30 cellular contexts compared by ENCODE assay signal in the genomic region with DNA sequence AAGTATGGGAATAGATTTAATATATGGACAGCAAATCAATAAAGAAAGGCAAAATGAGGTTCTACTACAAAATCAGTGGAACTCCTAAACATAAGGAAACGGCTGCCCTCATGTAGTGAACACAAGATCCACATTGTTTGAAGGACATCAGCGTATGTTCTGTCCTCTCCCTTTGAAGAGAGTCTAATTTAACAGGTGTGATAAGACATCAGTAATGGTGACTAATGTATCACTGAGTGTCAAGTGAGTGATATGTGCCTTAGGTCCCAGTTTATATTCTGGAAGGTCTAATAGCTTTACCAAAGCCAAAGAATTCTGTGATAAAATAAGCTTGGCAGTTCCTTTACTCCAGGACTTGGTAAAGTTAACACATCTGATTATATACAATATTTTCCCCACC.
"Had no signal": no experiment of that assay in that cellular context is flagged by ENCODE, and none has a peak within 500 bp of the region (broad histone marks: within the 10 kb centered on the region; RNA-seq: fewer than 3 reads in every experiment).

No MANE protein-coding gene starts in this region.

- H3K4me3 ChIP-seq: colonic mucosa, esophagus muscularis mucosa, lung, mucosa of descending colon, pancreas, sigmoid colon, testis, tibial artery had no signal

- H3K9me3 ChIP-seq: colonic mucosa, pancreas, testis had no signal

- H3K27ac ChIP-seq: colonic mucosa, esophagus muscularis mucosa, foreskin keratinocyte, neutrophil, pancreas, sigmoid colon, testis, tibial artery had no signal

- ATAC-seq: foreskin keratinocyte; left colon; mucosa of descending colon; natural killer cell treated with Interleukin-12 subunit alpha and Interleukin-12 subunit beta and Interleukin-15 and Interleukin-18, amount 100 ng/mL, for 72 hours; pancreas; stimulated activated effector memory CD8-positive, alpha-beta T cell treated with anti-CD3 and anti-CD28 coated beads, Interleukin-12 subunit alpha, Interleukin-12 subunit beta, amount 100 ng/mL, for 72 hours had no signal

- H3K27me3 ChIP-seq: colonic mucosa, esophagus muscularis mucosa, foreskin keratinocyte, neutrophil, pancreas, sigmoid colon, testis, tibial artery had no signal

- H3K4me3 Mint-ChIP-seq: dendritic cell treated with granulocyte-macrophage colony-stimulating factor and Interleukin-4, amounts not matched to agents 40 ng/mL and 50 ng/mL, for 4 days; immature natural killer cell; memory B cell; mesothelial cell of epicardium; naive B cell; natural killer cell treated with Interleukin-12 subunit alpha and Interleukin-12 subunit beta and Interleukin-15 and Interleukin-18, amount 100 ng/mL, for 72 hours; neural crest cell; stimulated activated effector memory CD8-positive, alpha-beta T cell treated with anti-CD3 and anti-CD28 coated beads, Interleukin-12 subunit alpha, Interleukin-12 subunit beta, amount 100 ng/mL, for 72 hours; type B pancreatic cell had no signal

- DNase-seq: colonic mucosa; effector CD8-positive, alpha-beta T cell; foreskin keratinocyte; glutamatergic neuron; hypothalamus; immature natural killer cell; islet precursor cell; kidney glomerular epithelial cell; left colon; mucosa of descending colon; naive B cell; pancreas; sigmoid colon; stimulated activated CD4-positive, alpha-beta T cell treated with anti-CD3 and anti-CD28 coated beads, Interleukin-2, amount 100 ng/mL, for 24 hours; stimulated activated CD4-positive, alpha-beta T cell treated with anti-CD3 and anti-CD28 coated beads, Interleukin-4, amount 100 ng/mL, for 24 hours; stimulated activated naive CD4-positive, alpha-beta T cell treated with Interleukin-2 at 50 U/mL for 16 hours; substantia nigra; testis; tibial artery had no signal

- H3K27me3 Mint-ChIP-seq: dendritic cell treated with granulocyte-macrophage colony-stimulating factor and Interleukin-4, amounts not matched to agents 40 ng/mL and 50 ng/mL, for 4 days; memory B cell; naive B cell; natural killer cell treated with Interleukin-12 subunit alpha and Interleukin-12 subunit beta and Interleukin-15 and Interleukin-18, amount 100 ng/mL, for 72 hours; type B pancreatic cell had no signal

- H3K27ac Mint-ChIP-seq: dendritic cell treated with granulocyte-macrophage colony-stimulating factor and Interleukin-4, amounts not matched to agents 40 ng/mL and 50 ng/mL, for 4 days; immature natural killer cell; memory B cell; mesothelial cell of epicardium; naive B cell; natural killer cell treated with Interleukin-12 subunit alpha and Interleukin-12 subunit beta and Interleukin-15 and Interleukin-18, amount 100 ng/mL, for 72 hours; stimulated activated effector memory CD8-positive, alpha-beta T cell treated with anti-CD3 and anti-CD28 coated beads, Interleukin-12 subunit alpha, Interleukin-12 subunit beta, amount 100 ng/mL, for 72 hours; type B pancreatic cell had no signal

- H3K36me3 Mint-ChIP-seq: memory B cell; stimulated activated effector memory CD8-positive, alpha-beta T cell treated with anti-CD3 and anti-CD28 coated beads, Interleukin-12 subunit alpha, Interleukin-12 subunit beta, amount 100 ng/mL, for 72 hours had no signal

- H3K36me3 ChIP-seq: colonic mucosa, esophagus muscularis mucosa, neutrophil, pancreas, sigmoid colon had no signal

- H3K4me1 ChIP-seq: colonic mucosa, foreskin keratinocyte, pancreas, testis had no signal

- H3K4me1 Mint-ChIP-seq: immature natural killer cell; memory B cell; naive B cell; stimulated activated effector memory CD8-positive, alpha-beta T cell treated with anti-CD3 and anti-CD28 coated beads, Interleukin-12 subunit alpha, Interleukin-12 subunit beta, amount 100 ng/mL, for 72 hours had no signal

- FAIRE-seq: endothelial cell of umbilical vein had no signal
